In genomic region chr4:186806679-186807078, GRCh38 we compare ENCODE assay signal across 2 cellular contexts.
TF ChIP-seq lines count a peak whose summit lies in the region.

No MANE protein-coding gene starts in this region.

TF ChIP-seq in SK-N-SH, 30 proteins besides CTCF, POLR2A, EP300 and RAD21 (continued from another document):
- no peak for TF ChIP-seq REST (IDR thresholded peaks at IDR 0.05; ENCODE audit: low read depth, low read length)
- no peak for TF ChIP-seq GABPA (IDR thresholded peaks at IDR 0.05; ENCODE audit: low read depth)
- TF ChIP-seq RCOR1 (IDR thresholded peaks at IDR 0.05; ENCODE audit: low read length) = no peak
- TF ChIP-seq FOXJ3 (CRISPR knock-in tag; IDR thresholded peaks at IDR 0.05) = no peak
TF ChIP-seq in SK-N-SH: peak in this region for 0.

TF ChIP-seq in SK-N-SH treated with all-trans-retinoic acid at 6 μM for 48 hours, 23 proteins besides CTCF, POLR2A, EP300 and RAD21 (continued from another document):
- no peak for TF ChIP-seq CREB5 (CRISPR knock-in tag; IDR thresholded peaks at IDR 0.05; ENCODE audit: low read depth)
- TF ChIP-seq OSR1 (CRISPR knock-in tag; IDR thresholded peaks at IDR 0.05) = no peak
